ENCODE assay signal across 11 cellular contexts in genomic region chr6:45715508-45715803, GRCh38.
"Had no signal": no experiment of that assay in that cellular context is flagged by ENCODE, and none has a peak within 500 bp of the region (broad histone marks: within the 10 kb centered on the region; RNA-seq: fewer than 3 reads in every experiment).

No MANE protein-coding gene starts in this region.

- H3K4me3 ChIP-seq: adrenal gland, heart left ventricle, transverse colon had no signal

- H3K36me3 ChIP-seq: adrenal gland, heart left ventricle, transverse colon had no signal

- H3K27ac Mint-ChIP-seq: activated B cell treated with CpG ODN at 0.5 μM for 24 hours; activated naive CD4-positive, alpha-beta T cell treated with anti-CD3 and anti-CD28 coated beads for 36 hours; nephron progenitor cell; progenitor cell of endocrine pancreas had no signal

- H3K4me3 Mint-ChIP-seq: activated B cell treated with CpG ODN at 0.5 μM for 24 hours; activated naive CD4-positive, alpha-beta T cell treated with anti-CD3 and anti-CD28 coated beads for 36 hours; nephron progenitor cell had no signal

- H3K9me3 Mint-ChIP-seq: activated B cell treated with CpG ODN at 0.5 μM for 24 hours; activated naive CD4-positive, alpha-beta T cell treated with anti-CD3 and anti-CD28 coated beads for 36 hours; nephron progenitor cell had no signal

- H3K9me3 ChIP-seq: adrenal gland, heart left ventricle, transverse colon had no signal

- H3K4me1 ChIP-seq: adrenal gland had no signal

- H3K27ac ChIP-seq: adrenal gland, epithelial cell of prostate, heart left ventricle, transverse colon had no signal

- H3K27me3 ChIP-seq: adrenal gland, heart left ventricle, transverse colon had no signal

- H3K27me3 Mint-ChIP-seq: activated B cell treated with CpG ODN at 0.5 μM for 24 hours had no signal

- DNase-seq: activated B cell treated with CpG ODN at 0.5 μM for 24 hours; activated CD8-positive, alpha-beta memory T cell treated with anti-CD3 and anti-CD28 coated beads, Interleukin-2, amount 50 U/mL, for 4 hours; activated naive CD4-positive, alpha-beta T cell treated with anti-CD3 and anti-CD28 coated beads for 36 hours; adrenal gland; heart left ventricle; nephron progenitor cell; right cardiac atrium; small intestine; transverse colon had no signal
